ENCODE assay signal across 24 cellular contexts in genomic region chr7:9391984-9392383, GRCh38.
"Had no signal": no experiment of that assay in that cellular context is flagged by ENCODE, and none has a peak within 500 bp of the region (broad histone marks: within the 10 kb centered on the region; RNA-seq: fewer than 3 reads in every experiment).

No MANE protein-coding gene starts in this region.

- H3K27ac ChIP-seq: colonic mucosa, epithelial cell of prostate, esophagus squamous epithelium, gastrocnemius medialis, heart right ventricle, left lung, lower lobe of right lung had no signal

- H3K4me3 ChIP-seq: colonic mucosa, esophagus squamous epithelium, gastrocnemius medialis, heart right ventricle, left lung, lower lobe of right lung had no signal

- H3K36me3 ChIP-seq: colonic mucosa, esophagus squamous epithelium, gastrocnemius medialis, heart right ventricle, left lung, lower lobe of right lung had no signal

- H3K9me3 ChIP-seq: colonic mucosa, gastrocnemius medialis had no signal

- ATAC-seq: effector memory CD8-positive, alpha-beta T cell; esophagus mucosa; gastrocnemius medialis; heart right ventricle; left cardiac atrium; left lung; left ventricle myocardium superior; lower lobe of right lung had no signal

- FAIRE-seq: endometrium, islet of Langerhans, keratinocyte had no signal

- H3K27me3 ChIP-seq: colonic mucosa, esophagus squamous epithelium, gastrocnemius medialis, heart right ventricle, left lung had no signal

- DNase-seq: colonic mucosa; cortex of kidney; effector CD8-positive, alpha-beta T cell; effector memory CD8-positive, alpha-beta T cell; endodermal cell; erythroblast; esophagus squamous epithelium; foreskin fibroblast; foreskin melanocyte; gastrocnemius medialis; glutamatergic neuron; head of caudate nucleus; heart right ventricle; hippocampal formation; left cardiac atrium; left lung; left ventricle myocardium superior; lower lobe of right lung; midbrain had no signal

- H3K4me1 ChIP-seq: colonic mucosa, esophagus squamous epithelium, gastrocnemius medialis, heart right ventricle, left lung, lower lobe of right lung had no signal
